ENCODE assay signal across 8 cellular contexts in genomic region chrX:47217121-47217851, GRCh38. TPM values are rescaled to one million over a fixed set of nuclear protein-coding genes. Genes with fewer than 3 reads are reported as not detected.
A peak's percentile ranks its signal among the peaks of the same experiment; 100 is the strongest.
DNase-seq lines count a peak whose midpoint lies in the region; ATAC-seq, FAIRE-seq and TF ChIP-seq lines count a peak whose summit lies in the region.

No MANE protein-coding gene starts in this region.

- H3K4me1 Mint-ChIP-seq in activated CD8-positive, alpha-beta T cell treated with anti-CD3 and anti-CD28 coated beads, Interleukin-2, amount 10 ng/mL, durations not matched to agents 7 days and 5 days (ENCODE audit: low read depth): peaks cover 39% of the 10 kb centered on the region

- peak overlapping the region; percentile 99 for H3K27ac Mint-ChIP-seq in activated CD8-positive, alpha-beta T cell treated with anti-CD3 and anti-CD28 coated beads, Interleukin-2, amount 10 ng/mL, durations not matched to agents 7 days and 5 days

- H3K27me3 Mint-ChIP-seq in activated CD8-positive, alpha-beta T cell treated with anti-CD3 and anti-CD28 coated beads, Interleukin-2, amount 10 ng/mL, durations not matched to agents 7 days and 5 days (ENCODE audit: low read depth): no peaks in the 10 kb centered on the region

- FAIRE-seq in D721Med (lab: Jason Lieb, UNC): peak; percentile 16

- POLR2A ChIA-PET in activated CD8-positive, alpha-beta T cell treated with anti-CD3 and anti-CD28 coated beads, Interleukin-2, amount 10 ng/mL, durations not matched to agents 7 days and 5 days (lab: Charles Lee): interaction anchor here (0.8 to 4.4 kb wide), 8 partner anchors 12 to 306 kb away, joined by 3 to 42 read pairs (median 4); partner anchors contain the start of genes NDUFB11, RBM10 and USP11

- CTCF ChIA-PET in activated CD8-positive, alpha-beta T cell treated with anti-CD3 and anti-CD28 coated beads, Interleukin-2, amount 10 ng/mL, durations not matched to agents 7 days and 5 days (lab: Charles Lee): interaction anchor here (1.0 to 2.1 kb wide), 3 partner anchors 23 to 167 kb away, joined by 4 to 10 read pairs (median 5); no protein-coding TSS in a partner anchor

- H3K9me3 Mint-ChIP-seq in activated CD8-positive, alpha-beta T cell treated with anti-CD3 and anti-CD28 coated beads, Interleukin-2, amount 10 ng/mL, durations not matched to agents 7 days and 5 days (ENCODE audit: insufficient read depth): no peaks in the 10 kb centered on the region

- H3K4me3 Mint-ChIP-seq in activated CD8-positive, alpha-beta T cell treated with anti-CD3 and anti-CD28 coated beads, Interleukin-2, amount 10 ng/mL, durations not matched to agents 7 days and 5 days: peak overlapping the region; percentile 85

- TF ChIP-seq CTCF in D721Med (IDR thresholded peaks at IDR 0.05; ENCODE audit: insufficient read depth, missing control alignments): no peak
- no peak for TF ChIP-seq CTCF in omental fat pad (IDR thresholded peaks at IDR 0.05)

- DNase-seq in D721Med (ENCODE audit: insufficient read length, low spot score) (no peak), M059J (ENCODE audit: low read depth) (peak; percentile 95), fibroblast of peridontal ligament (ENCODE audit: extremely low read depth) (peak; percentile 47), omental fat pad (ENCODE audit: low spot score) (no peak), NCI-H1417 (lab: John Stamatoyannopoulos, UW) (no peak), T-helper 9 cell (no peak), superior temporal gyrus (ENCODE audit: extremely low spot score) (no peak)
- no peak for DNase-seq in activated CD8-positive, alpha-beta T cell treated with anti-CD3 and anti-CD28 coated beads, Interleukin-2, amount 10 ng/mL, durations not matched to agents 7 days and 5 days

- peaks cover 60% of the 10 kb centered on the region for H3K36me3 Mint-ChIP-seq in activated CD8-positive, alpha-beta T cell treated with anti-CD3 and anti-CD28 coated beads, Interleukin-2, amount 10 ng/mL, durations not matched to agents 7 days and 5 days (ENCODE audit: low read depth)

- no peak for ATAC-seq in activated CD8-positive, alpha-beta T cell treated with anti-CD3 and anti-CD28 coated beads, Interleukin-2, amount 10 ng/mL, durations not matched to agents 7 days and 5 days
- ATAC-seq in omental fat pad (ENCODE audit: low FRiP score): peak; percentile 30

RNA-seq across cellular contexts. Expression of gene CDK16, which starts 1.2 kb away (rescaled TPM):
- 156 and 209 TPM in 2 replicates for total RNA-seq in M059J (2014; rRNA removed; shearing (Covaris generic))
- total RNA-seq in activated CD8-positive, alpha-beta T cell treated with anti-CD3 and anti-CD28 coated beads, Interleukin-2, amount 10 ng/mL, durations not matched to agents 7 days and 5 days: 10 to 100 TPM; 64.3 to 74.7 TPM
- total RNA-seq in omental fat pad: 100 to 1,000 TPM in 3 of 4 donors, 10 to 100 TPM in 1; 72.4 to 120 (median 102) TPM

RNA-seq across cellular contexts. Expression of gene USP11, which starts 15.5 kb away (rescaled TPM):
- 39.2 and 55.6 TPM in 2 replicates for total RNA-seq in M059J (2014; rRNA removed; shearing (Covaris generic))
- 10 to 100 TPM; 55.3 to 60.9 TPM for total RNA-seq in activated CD8-positive, alpha-beta T cell treated with anti-CD3 and anti-CD28 coated beads, Interleukin-2, amount 10 ng/mL, durations not matched to agents 7 days and 5 days
- 10 to 100 TPM; 27.6 to 41.3 (median 32.3) TPM for total RNA-seq in omental fat pad

RNA-seq across cellular contexts. Expression of gene UBA1, which starts 23.7 kb away (rescaled TPM):
- total RNA-seq in M059J (2014; rRNA removed; shearing (Covaris generic)): 155 and 247 TPM in 2 replicates
- total RNA-seq in activated CD8-positive, alpha-beta T cell treated with anti-CD3 and anti-CD28 coated beads, Interleukin-2, amount 10 ng/mL, durations not matched to agents 7 days and 5 days: 100 to 1,000 TPM; 186 to 189 TPM
- total RNA-seq in omental fat pad: 100 to 1,000 TPM; 132 to 158 (median 148) TPM

Comparison
In these comparisons a context has a peak if more than half of its experiments do, and no peak if none do; other contexts are left out.
1. DNase-seq: peak in M059J (single experiment) and fibroblast of peridontal ligament (single experiment); none in D721Med (single experiment), activated CD8-positive, alpha-beta T cell treated with anti-CD3 and anti-CD28 coated beads, Interleukin-2, amount 10 ng/mL, durations not matched to agents 7 days and 5 days (single experiment), omental fat pad (single experiment), NCI-H1417 (0 of 3), T-helper 9 cell (single experiment) and superior temporal gyrus (single experiment).